In the genomic region with DNA sequence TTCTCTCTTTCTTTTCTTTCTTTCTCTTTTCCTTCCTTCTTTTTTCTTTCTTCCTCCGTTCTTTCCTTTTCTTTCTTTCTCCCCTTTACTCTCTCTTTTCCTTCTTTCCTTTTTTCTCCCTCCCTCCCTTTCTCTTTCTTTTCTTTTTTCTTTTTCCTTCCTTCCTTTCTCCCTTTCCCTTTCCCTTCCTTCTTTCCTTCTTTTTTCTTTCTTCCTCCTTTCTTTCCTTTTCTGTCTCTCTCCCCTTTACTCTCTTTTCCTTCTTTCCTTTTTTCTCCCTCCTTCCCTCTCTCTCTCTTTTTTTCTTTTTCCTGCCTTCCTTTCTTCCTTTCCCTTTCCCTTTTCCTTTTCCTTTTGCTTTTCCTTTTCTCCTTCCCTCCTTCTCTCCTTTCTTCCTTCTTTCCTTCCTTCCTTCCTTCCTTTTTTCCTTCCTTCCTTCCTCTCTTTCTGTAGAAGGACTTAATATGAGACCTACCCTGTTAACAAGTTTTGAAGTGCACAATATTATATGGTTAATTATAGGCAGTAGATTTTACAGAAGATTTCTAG, we compare ENCODE assay signal across 1 cellular context.
TF ChIP-seq lines count a peak whose summit lies in the region.

No MANE protein-coding gene starts in this region.

TF ChIP-seq in WTC11, 78 proteins besides CTCF, POLR2A, EP300 and RAD21 (continued from another document):
- no peak for TF ChIP-seq ZNF281 (CRISPR knock-in tag; IDR thresholded peaks at IDR 0.05)
